In the genomic region with DNA sequence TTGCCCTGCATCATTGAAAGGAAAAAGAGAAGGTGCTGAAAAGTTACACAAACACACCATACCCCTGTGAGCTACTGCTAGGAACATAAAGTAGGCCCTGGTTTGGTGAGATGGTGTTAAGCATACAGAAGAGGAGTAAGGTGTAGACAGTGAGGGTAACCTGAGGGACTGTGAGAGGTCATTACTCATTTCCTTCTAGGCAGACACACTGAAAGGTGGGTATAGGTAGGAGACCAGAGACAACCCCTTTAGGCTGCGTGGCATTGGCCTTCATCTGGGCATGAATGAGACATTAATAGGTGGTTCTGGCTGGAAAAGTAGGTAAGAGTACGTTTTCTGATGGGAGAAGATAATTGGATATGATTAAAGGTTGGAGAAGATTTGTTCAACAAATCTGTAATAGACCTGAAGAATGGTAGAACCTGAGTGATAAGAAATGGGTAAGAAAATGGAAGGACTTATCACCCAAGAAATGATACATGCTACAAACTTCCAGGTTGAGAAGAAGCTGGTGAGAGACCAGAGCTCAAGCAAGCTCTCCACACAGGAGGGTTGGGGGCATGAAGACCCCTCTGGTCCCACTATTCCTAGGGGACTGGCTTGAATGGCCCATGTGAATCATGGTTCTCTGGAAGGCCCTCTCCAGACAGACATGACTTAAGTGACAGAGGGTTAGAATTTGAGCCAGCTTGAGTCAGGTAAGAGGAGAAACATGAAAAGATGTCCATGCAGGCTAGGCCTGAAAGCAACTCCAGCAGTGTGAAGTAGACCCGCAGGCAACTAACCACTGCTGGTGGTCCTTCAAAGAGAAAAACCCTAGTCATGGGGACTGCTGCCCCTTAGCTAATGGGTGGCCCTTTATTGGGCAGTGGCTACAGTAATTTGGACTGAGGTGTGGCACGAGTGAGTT, we compare ENCODE assay signal across 1 cellular context.
TF ChIP-seq lines count a peak whose summit lies in the region.

No MANE protein-coding gene starts in this region.

TF ChIP-seq in HepG2, 621 proteins besides CTCF, POLR2A, EP300 and RAD21:
- TF ChIP-seq POLR2G (IDR thresholded peaks at IDR 0.05; ENCODE audit: low read depth, low read length) (peak; percentile 65; the same call in 1 of the 2 replicates), PAF1 (CRISPR knock-in tag; IDR thresholded peaks at IDR 0.05) (0 out of 2 replicates have a peak, but pooled peaks have one; percentile 49), MBD4 (IDR thresholded peaks at IDR 0.05; ENCODE audit: borderline replicate concordance, low read length) (0 out of 2 replicates have a peak, but pooled peaks have one; percentile 24), ZSCAN21 (CRISPR knock-in tag; IDR thresholded peaks at IDR 0.05; ENCODE audit: borderline replicate concordance) (0 out of 2 replicates have a peak, but pooled peaks have one; percentile 26), RBM22 (optimal IDR thresholded peaks at IDR 0.05; ENCODE audit: low read length) (peak; percentile 96), POLR2AphosphoS2 (IDR thresholded peaks at IDR 0.05; ENCODE audit: low read depth, low read length) (peak; percentile 85), TSC22D2 (CRISPR knock-in tag; IDR thresholded peaks at IDR 0.05; ENCODE audit: borderline replicate concordance) (no peak), POLR2AphosphoS5 (IDR thresholded peaks at IDR 0.05; ENCODE audit: low read depth, low read length) (peak; percentile 39), ZC3H4 (CRISPR knock-in tag; IDR thresholded peaks at IDR 0.05; ENCODE audit: borderline replicate concordance) (peak; percentile 79; the same call in 1 of the 2 replicates), MED1 (CRISPR knock-in tag; IDR thresholded peaks at IDR 0.05) (0 out of 2 replicates have a peak, but pooled peaks have one; percentile 10)
- TF ChIP-seq, protein P1, sequence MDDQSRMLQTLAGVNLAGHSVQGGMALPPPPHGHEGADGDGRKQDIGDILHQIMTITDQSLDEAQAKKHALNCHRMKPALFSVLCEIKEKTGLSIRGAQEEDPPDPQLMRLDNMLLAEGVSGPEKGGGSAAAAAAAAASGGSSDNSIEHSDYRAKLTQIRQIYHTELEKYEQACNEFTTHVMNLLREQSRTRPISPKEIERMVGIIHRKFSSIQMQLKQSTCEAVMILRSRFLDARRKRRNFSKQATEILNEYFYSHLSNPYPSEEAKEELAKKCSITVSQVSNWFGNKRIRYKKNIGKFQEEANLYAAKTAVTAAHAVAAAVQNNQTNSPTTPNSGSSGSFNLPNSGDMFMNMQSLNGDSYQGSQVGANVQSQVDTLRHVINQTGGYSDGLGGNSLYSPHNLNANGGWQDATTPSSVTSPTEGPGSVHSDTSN (CRISPR knock-in tag; IDR thresholded peaks at IDR 0.05; ENCODE audit: borderline replicate concordance), result no peak
- TF ChIP-seq, protein P2, sequence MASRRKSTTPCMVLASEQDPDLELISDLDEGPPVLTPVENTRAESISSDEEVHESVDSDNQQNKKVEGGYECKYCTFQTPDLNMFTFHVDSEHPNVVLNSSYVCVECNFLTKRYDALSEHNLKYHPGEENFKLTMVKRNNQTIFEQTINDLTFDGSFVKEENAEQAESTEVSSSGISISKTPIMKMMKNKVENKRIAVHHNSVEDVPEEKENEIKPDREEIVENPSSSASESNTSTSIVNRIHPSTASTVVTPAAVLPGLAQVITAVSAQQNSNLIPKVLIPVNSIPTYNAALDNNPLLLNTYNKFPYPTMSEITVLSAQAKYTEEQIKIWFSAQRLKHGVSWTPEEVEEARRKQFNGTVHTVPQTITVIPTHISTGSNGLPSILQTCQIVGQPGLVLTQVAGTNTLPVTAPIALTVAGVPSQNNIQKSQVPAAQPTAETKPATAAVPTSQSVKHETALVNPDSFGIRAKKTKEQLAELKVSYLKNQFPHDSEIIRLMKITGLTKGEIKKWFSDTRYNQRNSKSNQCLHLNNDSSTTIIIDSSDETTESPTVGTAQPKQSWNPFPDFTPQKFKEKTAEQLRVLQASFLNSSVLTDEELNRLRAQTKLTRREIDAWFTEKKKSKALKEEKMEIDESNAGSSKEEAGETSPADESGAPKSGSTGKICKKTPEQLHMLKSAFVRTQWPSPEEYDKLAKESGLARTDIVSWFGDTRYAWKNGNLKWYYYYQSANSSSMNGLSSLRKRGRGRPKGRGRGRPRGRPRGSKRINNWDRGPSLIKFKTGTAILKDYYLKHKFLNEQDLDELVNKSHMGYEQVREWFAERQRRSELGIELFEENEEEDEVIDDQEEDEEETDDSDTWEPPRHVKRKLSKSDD (CRISPR knock-in tag; IDR thresholded peaks at IDR 0.05; ENCODE audit: low read depth), result no peak
- TF ChIP-seq, protein P3, sequence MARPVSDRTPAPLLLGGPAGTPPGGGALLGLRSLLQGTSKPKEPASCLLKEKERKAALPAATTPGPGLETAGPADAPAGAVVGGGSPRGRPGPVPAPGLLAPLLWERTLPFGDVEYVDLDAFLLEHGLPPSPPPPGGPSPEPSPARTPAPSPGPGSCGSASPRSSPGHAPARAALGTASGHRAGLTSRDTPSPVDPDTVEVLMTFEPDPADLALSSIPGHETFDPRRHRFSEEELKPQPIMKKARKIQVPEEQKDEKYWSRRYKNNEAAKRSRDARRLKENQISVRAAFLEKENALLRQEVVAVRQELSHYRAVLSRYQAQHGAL (CRISPR knock-in tag; IDR thresholded peaks at IDR 0.05; ENCODE audit: not compliant biosample characterization), result no peak
